Comparison of ENCODE assay signal across 19 cellular contexts in the genomic region with DNA sequence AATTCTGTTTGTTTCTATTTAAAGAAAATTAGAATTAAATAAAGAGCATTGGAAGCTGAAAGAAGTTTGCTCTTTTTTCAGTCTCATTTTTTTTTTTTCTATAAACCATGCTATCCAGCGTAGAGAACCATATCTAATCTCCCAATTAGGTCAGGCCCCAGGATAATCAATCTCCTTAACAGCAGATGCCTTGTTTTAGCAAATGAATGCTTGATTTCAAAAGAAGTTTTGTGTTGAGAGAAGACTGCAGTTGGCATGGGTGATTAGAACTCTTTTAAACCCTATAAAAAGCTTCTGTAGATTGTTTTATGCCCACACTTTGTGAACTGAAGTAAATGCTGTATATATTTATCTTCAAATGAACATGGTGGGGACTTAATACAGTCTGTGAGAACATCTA.
"Had no signal": no experiment of that assay in that cellular context is flagged by ENCODE, and none has a peak within 500 bp of the region (broad histone marks: within the 10 kb centered on the region; RNA-seq: fewer than 3 reads in every experiment).

No MANE protein-coding gene starts in this region.

- H3K9me3 Mint-ChIP-seq: nephron had no signal

- ATAC-seq: gastrocnemius medialis, heart right ventricle, left lobe of liver had no signal

- H3K27ac ChIP-seq: coronary artery, gastrocnemius medialis, heart right ventricle, neutrophil, sigmoid colon, skin epidermis, stomach, thoracic aorta, transverse colon had no signal

- H3K27me3 ChIP-seq: gastrocnemius medialis, heart right ventricle, sigmoid colon, stomach, transverse colon had no signal

- H3K36me3 ChIP-seq: gastrocnemius medialis, heart right ventricle, neutrophil, sigmoid colon, stomach, thoracic aorta had no signal

- DNase-seq: effector CD4-positive, alpha-beta T cell; gastrocnemius medialis; heart right ventricle; hypothalamus; islet precursor cell; midbrain; posterior cingulate gyrus; sigmoid colon; stimulated activated CD4-positive, alpha-beta T cell treated with anti-CD3 and anti-CD28 coated beads, Interleukin-12 subunit alpha, Interleukin-12 subunit beta, amount 100 ng/mL, for 4 hours; stimulated activated naive CD4-positive, alpha-beta T cell; stomach; substantia nigra; transverse colon had no signal

- H3K4me1 Mint-ChIP-seq: nephron had no signal

- H3K9me3 ChIP-seq: gastrocnemius medialis, heart right ventricle, neutrophil, sigmoid colon, stomach, thoracic aorta, transverse colon had no signal

- H3K4me3 Mint-ChIP-seq: nephron had no signal

- H3K4me1 ChIP-seq: gastrocnemius medialis, sigmoid colon, stomach had no signal

- H3K4me3 ChIP-seq: coronary artery, gastrocnemius medialis, heart right ventricle, sigmoid colon, skin epidermis, stomach, thoracic aorta, transverse colon had no signal
